10 cellular contexts compared by ENCODE assay signal in genomic region chr16:46784569-46784968, GRCh38. TPM values are rescaled to one million over a fixed set of nuclear protein-coding genes. Genes with fewer than 3 reads are reported as not detected.
DNase-seq lines count a peak whose midpoint lies in the region; ATAC-seq, FAIRE-seq and TF ChIP-seq lines count a peak whose summit lies in the region.
"Not testable (repeated sequence)": the region's sequence is repeated elsewhere in the genome, so short reads cannot be mapped to it uniquely, and the experiment has no call there.
"Had no signal": no experiment of that assay in that cellular context is flagged by ENCODE, and none has a peak within 500 bp of the region (broad histone marks: within the 10 kb centered on the region; RNA-seq: fewer than 3 reads in every experiment).

No MANE protein-coding gene starts in this region.

- H3K4me2 ChIP-seq in BLaER1 (peak overlapping the region; percentile 42), GM23338 (peak overlapping the region; percentile 58), IMR-90 (ENCODE audit: low read depth, low read length) (peak overlapping the region; percentile 10; the same call in 1 of the 2 replicates), GM12878 (ENCODE audit: control insufficient read depth, insufficient read depth) (peak overlapping the region; percentile 44), hepatocyte (peak overlapping the region; percentile 21)
- H3K4me2 ChIP-seq in neural progenitor cell, result not testable (repeated sequence)

- not testable (repeated sequence) for TF ChIP-seq POLR2A in IMR-90 (IDR thresholded peaks at IDR 0.05; ENCODE audit: low read depth, low read length); GM12878 (IDR thresholded peaks at IDR 0.05; ENCODE audit: low read depth, low read length)

- TF ChIP-seq RAD21 in IMR-90 (IDR thresholded peaks at IDR 0.05; ENCODE audit: low read length); GM12878 (IDR thresholded peaks at IDR 0.05; ENCODE audit: insufficient read depth, low read depth, low read length): not testable (repeated sequence)

- not testable (repeated sequence) for H3K23ac ChIP-seq in IMR-90 (ENCODE audit: low read depth, low read length)

- ATAC-seq in GM23338, GM12878: not testable (repeated sequence)
- peak; percentile 47 for ATAC-seq in IMR-90 (ENCODE audit: low read depth)

- CTCF ChIA-PET in IMR-90 (lab: Yijun Ruan, JAX), result interaction anchor here (1.2 kb wide), 1 partner anchor 111 kb away, joined by 5 read pairs; no protein-coding TSS in a partner anchor
- CTCF ChIA-PET in GM12878 (lab: Yijun Ruan, JAX), result interaction anchor here (0.5 to 8.9 kb wide), 8 partner anchors 8 to 581 kb away, joined by 3 to 79 read pairs (median 3); no protein-coding TSS in a partner anchor

- POLR2A ChIA-PET in IMR-90 (lab: Charles Lee; ENCODE audit: unreplicated experiment), result not testable (repeated sequence)
- POLR2A ChIA-PET in GM12878 (lab: Charles Lee), result interaction anchor here (1.2 kb wide), 1 partner anchor 10 kb away, joined by 3 read pairs; no protein-coding TSS in a partner anchor

- not testable (repeated sequence) for H3F3A ChIP-seq in GM23338 (replicated peaks; ENCODE audit: low read depth); neural progenitor cell (ENCODE audit: low read depth)

- not testable (repeated sequence) for H3K4ac ChIP-seq in IMR-90 (ENCODE audit: low read depth, low read length)

- not testable (repeated sequence) for H3K9me3 Mint-ChIP-seq in GM23338
- H3K9me3 Mint-ChIP-seq in endodermal cell, result peaks cover 23% of the 10 kb centered on the region
- H3K9me3 Mint-ChIP-seq in neural progenitor cell, result peaks cover 17% of the 10 kb centered on the region

- not testable (repeated sequence) for H2BK120ac ChIP-seq in IMR-90 (ENCODE audit: low read depth, low read length)

- H3K27me3 Mint-ChIP-seq in GM23338 (ENCODE audit: insufficient read depth, low read depth, poor library complexity); endodermal cell (ENCODE audit: insufficient read depth); neural progenitor cell (ENCODE audit: insufficient read depth, low read depth): not testable (repeated sequence)

- intact Hi-C loops in IMR-90 (cut with micrococcal nuclease); GM12878 (cut with micrococcal nuclease; ENCODE audit: unreplicated experiment): not testable (repeated sequence)

- SMC1A ChIA-PET in GM12878 (lab: Charles Lee; ENCODE audit: uncharacterized antibody, unreplicated experiment), result interaction anchor here (1.0 to 1.6 kb wide), 3 partner anchors 9 to 44 kb away, joined by 3 to 12 read pairs (median 4); no protein-coding TSS in a partner anchor

- not testable (repeated sequence) for H3K36me3 ChIP-seq in BLaER1; GM23338 (ENCODE audit: insufficient read depth); IMR-90 (ENCODE audit: control insufficient read depth, insufficient read depth, low read length); GM12878 (ENCODE audit: control insufficient read depth in 2 of 2, insufficient read depth in 2 of 2, low read length in 1 of 2); endodermal cell (ENCODE audit: control insufficient read depth, insufficient read depth, low read length); hepatocyte (replicated peaks; ENCODE audit: insufficient read depth, low read depth); mesodermal cell (ENCODE audit: control insufficient read depth, insufficient read depth, low read length); neural progenitor cell

- in situ Hi-C loops in IMR-90 (cut with MboI; ENCODE audit: low sequenced_read_pairs); GM12878 (cut with MboI): not testable (repeated sequence)

- not testable (repeated sequence) for FAIRE-seq in GM12878 (lab: Jason Lieb, UNC)

- not testable (repeated sequence) for H2BK15ac ChIP-seq in IMR-90 (ENCODE audit: low read depth, low read length)

- H2AK5ac ChIP-seq in IMR-90 (ENCODE audit: low read depth, low read length), result not testable (repeated sequence)

- dilution Hi-C loops in IMR-90 (cut with HindIII; ENCODE audit: low sequenced_read_pairs, unreplicated experiment), result not testable (repeated sequence)

- H3K4me3 ChIP-seq in BLaER1; GM23338; IMR-90 (ENCODE audit: insufficient read depth, low read depth, low read length); GM12878; endodermal cell (ENCODE audit: low read length); hepatocyte; mesodermal cell (ENCODE audit: extremely low read depth, insufficient read depth, low read length, poor library complexity, severe bottlenecking); neural progenitor cell: not testable (repeated sequence)

- not testable (repeated sequence) for H3K79me2 ChIP-seq in GM23338 (replicated peaks; ENCODE audit: insufficient read depth); GM12878 (ENCODE audit: control insufficient read depth, insufficient read depth, low read length); hepatocyte; neural progenitor cell (ENCODE audit: low read depth)

- not testable (repeated sequence) for H3K27ac ChIP-seq in BLaER1; IMR-90 (ENCODE audit: insufficient read depth, low read length); endodermal cell (ENCODE audit: low read depth, low read length); neural progenitor cell
- peak overlapping the region; percentile 90 for H3K27ac ChIP-seq in GM23338 (ENCODE audit: low read depth)
- H3K27ac ChIP-seq in GM12878 (ENCODE audit: control insufficient read depth, insufficient read depth), result peak overlapping the region; percentile 9; the same call in 1 of the 2 replicates
- H3K27ac ChIP-seq in hepatocyte, result peak overlapping the region; percentile 49
- peak overlapping the region; percentile 93 for H3K27ac ChIP-seq in mesodermal cell (ENCODE audit: low read depth, low read length, severe bottlenecking)

- not testable (repeated sequence) for H2BK20ac ChIP-seq in IMR-90 (ENCODE audit: low read depth, low read length)

- not testable (repeated sequence) for H3K79me1 ChIP-seq in IMR-90 (ENCODE audit: low read depth in 1 of 2, low read length in 2 of 2)

- peak overlapping the region; percentile 70; the same call in 1 of the 2 replicates for H2AFZ ChIP-seq in GM23338
- H2AFZ ChIP-seq in IMR-90 (replicated peaks; ENCODE audit: low read length, poor library complexity); GM12878 (ENCODE audit: control insufficient read depth, low read depth, low read length); hepatocyte: not testable (repeated sequence)
- peak overlapping the region; percentile 58 for H2AFZ ChIP-seq in neural progenitor cell (replicated peaks)

- not testable (repeated sequence) for H3K9me1 ChIP-seq in IMR-90 (ENCODE audit: insufficient read depth, low read length)

- WGBS in IMR-90 (ENCODE audit: extremely low coverage in 2 of 2, insufficient read length in 1 of 2), 2 experiments, result no CpG with 5 or more reads among the region's 2 CpGs
- 100% methylated on average over 2 of the region's 2 CpGs for WGBS in GM12878 (ENCODE audit: insufficient coverage, insufficient replicate concordance, low lambda C conversion rate, missing lambda C conversion rate)
- 94% methylated on average over 2 of the region's 2 CpGs; no CpG with 5 or more reads in 1 of the 2 experiments for WGBS in endodermal cell (ENCODE audit: insufficient coverage in 1 of 2, insufficient read length in 1 of 2), 2 experiments
- 72% methylated on average over 2 of the region's 2 CpGs for WGBS in hepatocyte (ENCODE audit: low lambda C conversion rate, missing lambda C conversion rate)
- 100% methylated on average over 1 to 2 of the region's 2 CpGs for WGBS in mesodermal cell (ENCODE audit: insufficient coverage in 2 of 2), 2 experiments

- not testable (repeated sequence) for TF ChIP-seq CTCF in GM23338 (conservative IDR thresholded peaks at IDR 0.05; ENCODE audit: low read depth in 2 of 2); IMR-90 (conservative IDR thresholded peaks at IDR 0.05; ENCODE audit: low read depth, low read length); GM12878 (IDR thresholded peaks at IDR 0.05 in 2 of 3, conservative IDR thresholded peaks at IDR 0.05 in 1 of 3; ENCODE audit: control insufficient read depth in 2 of 3, extremely low read depth in 1 of 3, insufficient read depth in 1 of 3, low read depth in 3 of 3, low read length in 3 of 3); endodermal cell (conservative IDR thresholded peaks at IDR 0.05); hepatocyte (IDR thresholded peaks at IDR 0.05; ENCODE audit: poor library complexity); neural progenitor cell (IDR thresholded peaks at IDR 0.05)

- H4K20me1 ChIP-seq in BLaER1; GM23338 (replicated peaks; ENCODE audit: insufficient read depth); IMR-90 (ENCODE audit: insufficient read depth, low read length); GM12878 (ENCODE audit: control insufficient read depth, insufficient read depth); hepatocyte (ENCODE audit: insufficient read depth, poor library complexity, severe bottlenecking); neural progenitor cell (ENCODE audit: low read depth): not testable (repeated sequence)

- not testable (repeated sequence) for H4K91ac ChIP-seq in IMR-90 (ENCODE audit: insufficient read depth, low read depth, low read length)

- H3K27ac Mint-ChIP-seq in GM23338 (peak overlapping the region; percentile 83), endodermal cell (peak overlapping the region; percentile 94), neural progenitor cell (peak overlapping the region; percentile 66)

- H2BK5ac ChIP-seq in IMR-90 (ENCODE audit: low read depth, low read length, poor library complexity, severe bottlenecking), result not testable (repeated sequence)

- not testable (repeated sequence) for H3K36me3 Mint-ChIP-seq in GM23338 (ENCODE audit: low read depth); endodermal cell (ENCODE audit: low read depth); neural progenitor cell

- H3K18ac ChIP-seq in IMR-90 (ENCODE audit: low read depth, low read length), result not testable (repeated sequence)

- not testable (repeated sequence) for H3K9me2 ChIP-seq in GM23338 (ENCODE audit: insufficient read depth); hepatocyte (replicated peaks; ENCODE audit: insufficient read depth)

- not testable (repeated sequence) for DNase-seq in GM23338 (ENCODE audit: low spot score); IMR-90; GM12878 (ENCODE audit: low read depth, low spot score); endodermal cell; hepatocyte (ENCODE audit: low spot score); neural progenitor cell (ENCODE audit: low spot score)

- H3K9ac ChIP-seq in BLaER1; IMR-90 (ENCODE audit: low read depth, low read length); endodermal cell (ENCODE audit: extremely low read depth, low read length, poor library complexity, severe bottlenecking); neural progenitor cell: not testable (repeated sequence)
- H3K9ac ChIP-seq in GM12878 (ENCODE audit: control insufficient read depth, insufficient read depth, low read length), result 0 out of 2 replicates have a peak overlapping the region, but pooled peaks have one; percentile 4

- not testable (repeated sequence) for H4K8ac ChIP-seq in IMR-90 (ENCODE audit: low read depth in 2 of 2, low read length in 2 of 2)

- H3K27me3 ChIP-seq in BLaER1; GM23338 (ENCODE audit: insufficient read depth); IMR-90 (ENCODE audit: control insufficient read depth, insufficient read depth, low read length); GM12878 (replicated peaks in 1 of 2; ENCODE audit: control insufficient read depth in 2 of 2, insufficient read depth in 2 of 2, low read length in 1 of 2); endodermal cell (ENCODE audit: control insufficient read depth, insufficient read depth, low read length, poor library complexity, severe bottlenecking); hepatocyte; neural progenitor cell: not testable (repeated sequence)

- TF ChIP-seq EP300 in GM12878 (IDR thresholded peaks at IDR 0.05; ENCODE audit: borderline replicate concordance in 1 of 2, control insufficient read depth in 1 of 2, low read depth in 2 of 2, low read length in 2 of 2), result not testable (repeated sequence)

- H4K5ac ChIP-seq in IMR-90 (ENCODE audit: low read depth, low read length), result not testable (repeated sequence)

- H3K4me1 Mint-ChIP-seq in GM23338, result peaks cover 24% of the 10 kb centered on the region
- H3K4me1 Mint-ChIP-seq in endodermal cell, result peaks cover 13% of the 10 kb centered on the region
- not testable (repeated sequence) for H3K4me1 Mint-ChIP-seq in neural progenitor cell

- H3K4me1 ChIP-seq in BLaER1 (peaks cover 42% of the 10 kb centered on the region), GM23338 (ENCODE audit: insufficient read depth) (peaks cover 31% of the 10 kb centered on the region), GM12878 (ENCODE audit: control insufficient read depth, insufficient read depth, low read length) (peaks cover 49% of the 10 kb centered on the region), hepatocyte (ENCODE audit: insufficient read depth) (peaks cover 11% of the 10 kb centered on the region), mesodermal cell (ENCODE audit: control insufficient read depth, insufficient read depth, low read length, poor library complexity, severe bottlenecking) (peaks cover 28% of the 10 kb centered on the region)
- not testable (repeated sequence) for H3K4me1 ChIP-seq in IMR-90 (ENCODE audit: control insufficient read depth, insufficient read depth, low read length); endodermal cell (ENCODE audit: control insufficient read depth, insufficient read depth, low read length); neural progenitor cell

- H3K14ac ChIP-seq in IMR-90 (replicated peaks; ENCODE audit: low read depth, low read length), result not testable (repeated sequence)

- H2AK9ac ChIP-seq in IMR-90 (replicated peaks; ENCODE audit: low read depth, low read length, poor library complexity), result not testable (repeated sequence)

- RAD21 ChIA-PET in GM12878 (lab: Charles Lee; ENCODE audit: unreplicated experiment), result interaction anchor here (0.6 to 1.5 kb wide), 5 partner anchors 10 to 102 kb away, joined by 3 to 5 read pairs (median 3); partner anchors contain the start of gene ORC6

- H3K4me3 Mint-ChIP-seq in GM23338, endodermal cell, neural progenitor cell: not testable (repeated sequence)

- BruUV-seq in IMR-90 (replicated peaks; lab: Mats Ljungman, UMichigan); GM12878 (replicated peaks; lab: Mats Ljungman, UMichigan): not testable (repeated sequence)

- H3K56ac ChIP-seq in IMR-90 (ENCODE audit: extremely low read depth, insufficient read depth, low read length), result not testable (repeated sequence)

- peaks cover 24% of the 10 kb centered on the region for H3K9me3 ChIP-seq in BLaER1
- not testable (repeated sequence) for H3K9me3 ChIP-seq in IMR-90 (ENCODE audit: control insufficient read depth, insufficient read depth, low read length); GM12878 (replicated peaks; ENCODE audit: control insufficient read depth, insufficient read depth, low read length); hepatocyte (ENCODE audit: low read depth); mesodermal cell (ENCODE audit: control insufficient read depth, low read length); neural progenitor cell (ENCODE audit: low read depth)
- peaks cover 16% of the 10 kb centered on the region for H3K9me3 ChIP-seq in endodermal cell (ENCODE audit: control insufficient read depth, low read length)

RNA-seq across cellular contexts. Expression of gene MYLK3, which starts 36.4 kb away (rescaled TPM):
- 0.35 and 0.63 TPM in 2 replicates for total RNA-seq in GM23338 (2014; rRNA removed; shearing (Covaris generic))
- polyA plus RNA-seq in GM23338 (2016; fragmentation: Nextera tagmentation; extraction: Ambion mirVana) (0.14 and 0.18 TPM in 2 replicates), IMR-90 (2012; rRNA removed) (0.03 and 0.17 TPM in 2 replicates), GM12878 (2011; rRNA removed) (0.15 and 0.20 TPM in 2 replicates), GM12878 (2014; fragmentation: Illumina TruSeq; extraction: Trizol) (0.12 and 0.14 TPM in 2 replicates), GM12878 (2014; fragmentation: Nextera tagmentation; extraction: Ambion mirVana) (under 1 TPM; 0.02 to 0.05 TPM), GM12878 (2014; rRNA removed) (0.17 and 0.37 TPM in 2 replicates), GM12878 (2016; fragmentation: Nextera tagmentation; extraction: Ambion mirVana) (under 1 TPM; 0.18 to 0.21 TPM), hepatocyte (1.9 and 2.5 TPM in 2 replicates)
- total RNA-seq in IMR-90 (2012; rRNA removed) (under 0.01 TPM in 2 replicates), GM12878 (2014; rRNA removed) (0.27 and 0.28 TPM in 2 replicates), GM12878 (2014; rRNA removed; fragmentation: Illumina TruSeq; extraction: Trizol) (0.14 and 0.27 TPM in 2 replicates), GM12878 (2021) (0.37 and 0.46 TPM in 2 replicates), endodermal cell (1 to 10 TPM; 2.3 to 4.0 TPM), hepatocyte (2.0 and 6.5 TPM in 2 replicates), neural progenitor cell (ENCODE audit: low replicate concordance) (0.28 and 1.6 TPM in 2 replicates)
- polyA plus RNA-seq in IMR-90 (2012; cell fraction: cytosol; rRNA removed), result 0.01 TPM in 2 replicates
- polyA plus RNA-seq in IMR-90 (2012; cell fraction: nucleus; rRNA removed; ENCODE audit: low replicate concordance), result 0.10 and 0.12 TPM in 2 replicates
- 1.7 and 1.9 TPM in 2 replicates for total RNA-seq in GM12878 (2013; cell fraction: nucleolus; rRNA removed)
- polyA plus RNA-seq in GM12878 (2011; ENCODE audit: low read depth), result 0.12 TPM
- 0.17 and 0.18 TPM in 2 replicates for polyA plus RNA-seq in GM12878 (2011; cell fraction: cytosol; rRNA removed)
- polyA plus RNA-seq in GM12878 (2011; cell fraction: nucleus; rRNA removed), result 0.15 and 0.20 TPM in 2 replicates
- polyA plus RNA-seq in GM12878 (2012), result 0.32 and 0.45 TPM in 2 replicates
- polyA minus RNA-seq in GM12878 (2011; rRNA and poly(A)+ RNA removed), result 0.62 and 0.66 TPM in 2 replicates
- 0.40 TPM in 1 of 2 replicates, not detected in the other for polyA minus RNA-seq in GM12878 (2011; cell fraction: cytosol; rRNA and poly(A)+ RNA removed)
- 1.1 TPM in 2 replicates for polyA minus RNA-seq in GM12878 (2011; cell fraction: nucleus; rRNA and poly(A)+ RNA removed)
- 1.1 TPM for polyA plus RNA-seq in endodermal cell (2013, experiment 1 of 2)
- 0.95 TPM for polyA plus RNA-seq in endodermal cell (2013, experiment 2 of 2)
- 4.3 TPM for polyA plus RNA-seq in mesodermal cell (2013, experiment 1 of 2)
- 5.3 TPM for polyA plus RNA-seq in mesodermal cell (2013, experiment 2 of 2)
- total RNA-seq: CD8-positive, alpha-beta T cell; GM23248 had no signal
- polyA plus RNA-seq: GM23248 had no signal

RNA-seq across cellular contexts. Expression of gene C16orf87, which starts 46.4 kb away (rescaled TPM):
- total RNA-seq in GM23338 (2014; rRNA removed; shearing (Covaris generic)), result 23.4 and 32.1 TPM in 2 replicates
- polyA plus RNA-seq in GM23338 (2016; fragmentation: Nextera tagmentation; extraction: Ambion mirVana) (40.2 and 46.0 TPM in 2 replicates), IMR-90 (2012; rRNA removed) (6.2 and 8.1 TPM in 2 replicates), GM12878 (2011; rRNA removed) (19.7 and 30.8 TPM in 2 replicates), GM12878 (2014; fragmentation: Illumina TruSeq; extraction: Trizol) (29.3 and 40.1 TPM in 2 replicates), GM12878 (2014; fragmentation: Nextera tagmentation; extraction: Ambion mirVana) (10 to 100 TPM; 49.0 to 51.8 TPM), GM12878 (2014; rRNA removed) (16.8 and 18.5 TPM in 2 replicates), GM12878 (2016; fragmentation: Nextera tagmentation; extraction: Ambion mirVana) (10 to 100 TPM; 69.8 to 72.6 TPM), hepatocyte (24.9 and 27.5 TPM in 2 replicates)
- total RNA-seq in IMR-90 (2012; rRNA removed) (6.3 and 16.4 TPM in 2 replicates), GM12878 (2014; rRNA removed) (18.4 and 24.3 TPM in 2 replicates), GM12878 (2014; rRNA removed; fragmentation: Illumina TruSeq; extraction: Trizol) (32.6 and 34.9 TPM in 2 replicates), GM12878 (2021) (21.8 and 21.9 TPM in 2 replicates), endodermal cell (10 to 100 TPM; 20.6 to 22.7 TPM), hepatocyte (25.1 and 31.9 TPM in 2 replicates), neural progenitor cell (ENCODE audit: low replicate concordance) (40.9 and 66.7 TPM in 2 replicates)
- polyA plus RNA-seq in IMR-90 (2012; cell fraction: cytosol; rRNA removed), result 1.0 and 1.2 TPM in 2 replicates
- polyA plus RNA-seq in IMR-90 (2012; cell fraction: nucleus; rRNA removed; ENCODE audit: low replicate concordance), result 0.32 and 2.2 TPM in 2 replicates
- total RNA-seq in GM12878 (2013; cell fraction: nucleolus; rRNA removed), result 16.2 and 17.0 TPM in 2 replicates
- polyA plus RNA-seq in GM12878 (2011; ENCODE audit: low read depth), result 12.4 TPM
- 4.3 and 5.1 TPM in 2 replicates for polyA plus RNA-seq in GM12878 (2011; cell fraction: cytosol; rRNA removed)
- polyA plus RNA-seq in GM12878 (2011; cell fraction: nucleus; rRNA removed), result 5.9 TPM in 2 replicates
- 19.6 and 27.0 TPM in 2 replicates for polyA plus RNA-seq in GM12878 (2012)
- polyA minus RNA-seq in GM12878 (2011; rRNA and poly(A)+ RNA removed), result 5.1 and 10.2 TPM in 2 replicates
- 4.2 and 4.9 TPM in 2 replicates for polyA minus RNA-seq in GM12878 (2011; cell fraction: cytosol; rRNA and poly(A)+ RNA removed)
- 4.1 and 7.7 TPM in 2 replicates for polyA minus RNA-seq in GM12878 (2011; cell fraction: nucleus; rRNA and poly(A)+ RNA removed)
- 28.8 TPM for polyA plus RNA-seq in endodermal cell (2013, experiment 1 of 2)
- polyA plus RNA-seq in endodermal cell (2013, experiment 2 of 2), result 28.6 TPM
- 20.7 TPM for polyA plus RNA-seq in mesodermal cell (2013, experiment 1 of 2)
- polyA plus RNA-seq in mesodermal cell (2013, experiment 2 of 2), result 24.1 TPM
